ENCODE assay signal across 8 cellular contexts in genomic region chr10:11612004-11613001, GRCh38. TPM values are rescaled to one million over a fixed set of nuclear protein-coding genes. Genes with fewer than 3 reads are reported as not detected.
DNase-seq lines count a peak whose midpoint lies in the region; ATAC-seq, FAIRE-seq and TF ChIP-seq lines count a peak whose summit lies in the region.

No MANE protein-coding gene starts in this region.

- H3K4me2 ChIP-seq in GM12878 (ENCODE audit: control insufficient read depth, insufficient read depth): peak overlapping the region; percentile 98

- no peaks in the 10 kb centered on the region for H3K36me3 ChIP-seq in MG63
- H3K36me3 ChIP-seq in GM12878 (ENCODE audit: control insufficient read depth in 2 of 2, insufficient read depth in 2 of 2, low read length in 1 of 2): no peaks in the 10 kb centered on the region
- no peaks in the 10 kb centered on the region for H3K36me3 ChIP-seq in stomach smooth muscle (ENCODE audit: control insufficient read depth in 2 of 2, insufficient read depth in 2 of 2, low read length in 2 of 2)

- DNase-seq in MG63 (no peak), GM12878 (ENCODE audit: low read depth, low spot score) (no peak), left colon (no peak), amniotic stem cell (lab: John Stamatoyannopoulos, UW) (no peak), NCI-H774 (lab: John Stamatoyannopoulos, UW) (no peak)
- no peak for DNase-seq in activated CD8-positive, alpha-beta memory T cell treated with anti-CD3 and anti-CD28 coated beads, Interleukin-2, amount 50 U/mL, for 48 hours

- no peak for ATAC-seq in GM12878
- peak; percentile 64 for ATAC-seq in left colon

- H3K4me3 ChIP-seq in GM08714 (ENCODE audit: low read length) (peak overlapping the region; percentile 97), MG63 (peak overlapping the region; percentile 72), GM12878 (peak overlapping the region; percentile 63), stomach smooth muscle (ENCODE audit: low read length in 2 of 2) (peak overlapping the region; percentile 81 to 84)

- no peak for TF ChIP-seq CTCF in GM12878 (IDR thresholded peaks at IDR 0.05 in 2 of 3, conservative IDR thresholded peaks at IDR 0.05 in 1 of 3; ENCODE audit: control insufficient read depth in 2 of 3, extremely low read depth in 1 of 3, insufficient read depth in 1 of 3, low read depth in 3 of 3, low read length in 3 of 3)

- intact Hi-C loops in GM12878 (cut with micrococcal nuclease; ENCODE audit: unreplicated experiment) (no loop called here), left colon (cut with DNase I, micrococcal nuclease) (no loop called here)

- RAD21 ChIA-PET in GM12878 (lab: Charles Lee; ENCODE audit: unreplicated experiment): interaction anchor here (0.7 to 1.5 kb wide), 9 partner anchors 10 to 113 kb away, joined by 3 to 5 read pairs (median 3); no protein-coding TSS in a partner anchor

- H3K27ac ChIP-seq in GM12878 (ENCODE audit: control insufficient read depth, insufficient read depth) (peak overlapping the region; percentile 47; the same call in 1 of the 2 replicates), stomach smooth muscle (ENCODE audit: low read length) (peak overlapping the region; percentile 56)

- H3K27me3 ChIP-seq in MG63 (no peaks in the 10 kb centered on the region), GM12878 (replicated peaks in 1 of 2; ENCODE audit: control insufficient read depth in 2 of 2, insufficient read depth in 2 of 2, low read length in 1 of 2) (no peaks in the 10 kb centered on the region), stomach smooth muscle (ENCODE audit: control insufficient read depth in 1 of 2, insufficient read depth in 2 of 2, low read length in 2 of 2) (no peaks in the 10 kb centered on the region)

- no peaks in the 10 kb centered on the region for H4K20me1 ChIP-seq in GM12878 (ENCODE audit: control insufficient read depth, insufficient read depth)

- TF ChIP-seq POLR2A in GM12878 (IDR thresholded peaks at IDR 0.05; ENCODE audit: low read depth, low read length): no peak

- H3K9me3 ChIP-seq in MG63 (peaks cover 3% of the 10 kb centered on the region), GM12878 (replicated peaks; ENCODE audit: control insufficient read depth, insufficient read depth, low read length) (peaks cover 3% of the 10 kb centered on the region), stomach smooth muscle (ENCODE audit: control insufficient read depth in 2 of 2, low read length in 2 of 2) (no peaks in the 10 kb centered on the region)

- CTCF ChIA-PET in GM12878 (lab: Yijun Ruan, JAX): interaction anchor here (0.6 to 1.6 kb wide), 8 partner anchors 19 to 360 kb away, joined by 3 to 6 read pairs (median 3); no protein-coding TSS in a partner anchor

- WGBS in GM12878 (ENCODE audit: insufficient coverage, insufficient replicate concordance, low lambda C conversion rate, missing lambda C conversion rate): 48% methylated on average over 11 of the region's 12 CpGs

- H3K4me1 ChIP-seq in GM12878 (ENCODE audit: control insufficient read depth, insufficient read depth, low read length) (peaks cover 7% of the 10 kb centered on the region), stomach smooth muscle (ENCODE audit: control insufficient read depth, insufficient read depth, low read length) (no peaks in the 10 kb centered on the region)

- H3K9ac ChIP-seq in GM12878 (ENCODE audit: control insufficient read depth, insufficient read depth, low read length): peak overlapping the region; percentile 92
- peak overlapping the region; percentile 68 to 77 for H3K9ac ChIP-seq in stomach smooth muscle (ENCODE audit: low read length in 2 of 2)

- SMC1A ChIA-PET in GM12878 (lab: Charles Lee; ENCODE audit: uncharacterized antibody, unreplicated experiment): interaction anchor here (0.5 to 2.6 kb wide), 18 partner anchors 8 to 117 kb away, joined by 3 to 19 read pairs (median 4); no protein-coding TSS in a partner anchor

- H2AFZ ChIP-seq in GM12878 (ENCODE audit: control insufficient read depth, low read depth, low read length): peak overlapping the region; percentile 51

- POLR2A ChIA-PET in GM12878 (lab: Charles Lee): interaction anchor here (0.5 to 1.1 kb wide), 4 partner anchors 17 to 87 kb away, joined by 3 to 4 read pairs (median 3); no protein-coding TSS in a partner anchor

- no peak for TF ChIP-seq EP300 in GM12878 (IDR thresholded peaks at IDR 0.05; ENCODE audit: borderline replicate concordance in 1 of 2, control insufficient read depth in 1 of 2, low read depth in 2 of 2, low read length in 2 of 2)

- no TSS peak for BruUV-seq in GM12878 (replicated peaks; lab: Mats Ljungman, UMichigan)

- peak; percentile 61 for FAIRE-seq in GM12878 (lab: Jason Lieb, UNC)

- in situ Hi-C loops in GM12878 (cut with MboI): no loop called here

- no peak for TF ChIP-seq RAD21 in GM12878 (IDR thresholded peaks at IDR 0.05; ENCODE audit: insufficient read depth, low read depth, low read length)

- peaks cover 42% of the 10 kb centered on the region for H3K79me2 ChIP-seq in GM12878 (ENCODE audit: control insufficient read depth, insufficient read depth, low read length)

TF ChIP-seq in GM12878, 131 proteins besides CTCF, POLR2A, EP300 and RAD21 (continues in another document):
- TF ChIP-seq HSF1 (IDR thresholded peaks at IDR 0.05; ENCODE audit: low read depth, low read length) (no peak), ZNF384 (IDR thresholded peaks at IDR 0.05; ENCODE audit: borderline replicate concordance, low read depth, low read length) (no peak), IKZF2 (IDR thresholded peaks at IDR 0.05) (no peak), ZBED1 (IDR thresholded peaks at IDR 0.05; ENCODE audit: borderline replicate concordance) (no peak), PAX8 (IDR thresholded peaks at IDR 0.05) (no peak), TCF3 (IDR thresholded peaks at IDR 0.05; ENCODE audit: borderline replicate concordance, insufficient read depth, low read depth, low read length) (no peak), MYC (IDR thresholded peaks at IDR 0.05; ENCODE audit: insufficient read depth, insufficient read length, insufficient replicate concordance, low read length, severe bottlenecking) (no peak), EGR1 (IDR thresholded peaks at IDR 0.05; ENCODE audit: borderline replicate concordance in 1 of 2, low read depth in 2 of 2, low read length in 2 of 2) (no peak), HCFC1 (IDR thresholded peaks at IDR 0.05; ENCODE audit: low read length) (no peak)
- TF ChIP-seq, protein P1, sequence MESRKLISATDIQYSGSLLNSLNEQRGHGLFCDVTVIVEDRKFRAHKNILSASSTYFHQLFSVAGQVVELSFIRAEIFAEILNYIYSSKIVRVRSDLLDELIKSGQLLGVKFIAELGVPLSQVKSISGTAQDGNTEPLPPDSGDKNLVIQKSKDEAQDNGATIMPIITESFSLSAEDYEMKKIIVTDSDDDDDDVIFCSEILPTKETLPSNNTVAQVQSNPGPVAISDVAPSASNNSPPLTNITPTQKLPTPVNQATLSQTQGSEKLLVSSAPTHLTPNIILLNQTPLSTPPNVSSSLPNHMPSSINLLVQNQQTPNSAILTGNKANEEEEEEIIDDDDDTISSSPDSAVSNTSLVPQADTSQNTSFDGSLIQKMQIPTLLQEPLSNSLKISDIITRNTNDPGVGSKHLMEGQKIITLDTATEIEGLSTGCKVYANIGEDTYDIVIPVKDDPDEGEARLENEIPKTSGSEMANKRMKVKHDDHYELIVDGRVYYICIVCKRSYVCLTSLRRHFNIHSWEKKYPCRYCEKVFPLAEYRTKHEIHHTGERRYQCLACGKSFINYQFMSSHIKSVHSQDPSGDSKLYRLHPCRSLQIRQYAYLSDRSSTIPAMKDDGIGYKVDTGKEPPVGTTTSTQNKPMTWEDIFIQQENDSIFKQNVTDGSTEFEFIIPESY (IDR thresholded peaks at IDR 0.05): no peak

RNA-seq across cellular contexts. Expression of gene USP6NL, which starts 0.9 kb away (rescaled TPM):
- total RNA-seq in MG63 (2014; rRNA removed; shearing (Covaris generic); ENCODE audit: low replicate concordance): 4.0 and 7.0 TPM in 2 replicates
- total RNA-seq in GM12878 (2013; cell fraction: nucleolus; rRNA removed): 37.0 and 39.1 TPM in 2 replicates
- total RNA-seq in GM12878 (2014; rRNA removed) (25.8 and 32.1 TPM in 2 replicates), GM12878 (2014; rRNA removed; fragmentation: Illumina TruSeq; extraction: Trizol) (21.7 and 22.2 TPM in 2 replicates), GM12878 (2021) (25.0 and 27.7 TPM in 2 replicates), left colon (10 to 100 TPM; 18.3 to 20.1 TPM)
- polyA plus RNA-seq in GM12878 (2011; ENCODE audit: low read depth): 10.1 TPM
- polyA plus RNA-seq in GM12878 (2011; rRNA removed) (12.1 and 13.3 TPM in 2 replicates), GM12878 (2014; fragmentation: Illumina TruSeq; extraction: Trizol) (22.5 and 24.0 TPM in 2 replicates), GM12878 (2014; fragmentation: Nextera tagmentation; extraction: Ambion mirVana) (1 to 10 TPM; 4.0 to 6.5 TPM), GM12878 (2014; rRNA removed) (19.2 and 21.5 TPM in 2 replicates), GM12878 (2016; fragmentation: Nextera tagmentation; extraction: Ambion mirVana) (10 to 100 TPM; 12.5 to 14.9 TPM)
- polyA plus RNA-seq in GM12878 (2011; cell fraction: cytosol; rRNA removed): 8.0 and 9.9 TPM in 2 replicates
- 9.6 and 12.0 TPM in 2 replicates for polyA plus RNA-seq in GM12878 (2011; cell fraction: nucleus; rRNA removed)
- polyA plus RNA-seq in GM12878 (2012): 14.8 and 19.1 TPM in 2 replicates
- 12.3 and 14.9 TPM in 2 replicates for polyA minus RNA-seq in GM12878 (2011; rRNA and poly(A)+ RNA removed)
- 4.0 and 5.9 TPM in 2 replicates for polyA minus RNA-seq in GM12878 (2011; cell fraction: cytosol; rRNA and poly(A)+ RNA removed)
- 11.1 and 21.9 TPM in 2 replicates for polyA minus RNA-seq in GM12878 (2011; cell fraction: nucleus; rRNA and poly(A)+ RNA removed)
